ENCODE assay signal across 12 cellular contexts in genomic region chr3:23836536-23837230, GRCh38. TPM values are rescaled to one million over a fixed set of nuclear protein-coding genes. Genes with fewer than 3 reads are reported as not detected.
A peak's percentile ranks its signal among the peaks of the same experiment; 100 is the strongest.
DNase-seq lines count a peak whose midpoint lies in the region; ATAC-seq, FAIRE-seq and TF ChIP-seq lines count a peak whose summit lies in the region.
"Had no signal": no experiment of that assay in that cellular context is flagged by ENCODE, and none has a peak within 500 bp of the region (broad histone marks: within the 10 kb centered on the region; RNA-seq: fewer than 3 reads in every experiment).

No MANE protein-coding gene starts in this region.

- POLR2A ChIA-PET in SK-N-SH (lab: Yijun Ruan, JAX): interaction anchor here (0.6 to 1.5 kb wide), 2 partner anchors 22 to 156 kb away, joined by 3 to 4 read pairs; no protein-coding TSS in a partner anchor

- WGBS in SK-N-SH (ENCODE audit: low lambda C conversion rate): 33% methylated on average over 1 of the region's 1 CpG

- ATAC-seq in GM21786 (IDR thresholded peaks at IDR 0.05; ENCODE audit: unreplicated experiment) (peak; percentile 32), GM18520 (IDR thresholded peaks at IDR 0.05; ENCODE audit: unreplicated experiment) (no peak), HG02588 (IDR thresholded peaks at IDR 0.05; ENCODE audit: unreplicated experiment) (no peak)

- H3K4me2 ChIP-seq in SK-N-SH: no peak overlapping the region

- peaks cover 47% of the 10 kb centered on the region for H4K20me1 ChIP-seq in SK-N-SH (ENCODE audit: insufficient read depth)

- DNase-seq in CD1c-positive myeloid dendritic cell (ENCODE audit: extremely low spot score): peak; percentile 83
- peak; percentile 29 for DNase-seq in SK-N-SH
- DNase-seq in medulla oblongata (ENCODE audit: extremely low spot score): peak; percentile 65
- no peak for DNase-seq in urothelium cell line (ENCODE audit: low spot score)
- DNase-seq in dermis blood vessel endothelial cell: no peak
- DNase-seq: cortex of kidney; NCI-H2171; stimulated activated CD4-positive, alpha-beta T cell treated with anti-CD3 and anti-CD28 coated beads, Interleukin-4, amount 100 ng/mL, for 24 hours; T1000 had no signal

- no peak overlapping the region for H3K9ac ChIP-seq in SK-N-SH

- H3K9me3 ChIP-seq in SK-N-SH: no peaks in the 10 kb centered on the region

- CTCF ChIA-PET in SK-N-SH (lab: Yijun Ruan, JAX): interaction anchor here (0.9 to 1.8 kb wide), 8 partner anchors 9 to 52 kb away, joined by 3 to 6 read pairs (median 4); no protein-coding TSS in a partner anchor

- peaks cover 0 to 3% of the 10 kb centered on the region in 2 experiments; a peak in 2 of 4 replicates for H3K4me1 ChIP-seq in SK-N-SH (ENCODE audit: control insufficient read depth in 1 of 2, insufficient read depth in 2 of 2, low read depth in 1 of 2, low read length in 1 of 2)

- peaks cover 2 to 7% of the 10 kb centered on the region in 2 experiments for H3K36me3 ChIP-seq in SK-N-SH (replicated peaks in 1 of 2; ENCODE audit: control insufficient read depth in 1 of 2, insufficient read depth in 2 of 2, low read length in 1 of 2)

- no peak for TF ChIP-seq CTCF in SK-N-SH (IDR thresholded peaks at IDR 0.05)

- H3F3A ChIP-seq in SK-N-SH (replicated peaks; ENCODE audit: insufficient read depth): peaks cover 10% of the 10 kb centered on the region

- no peaks in the 10 kb centered on the region for H3K27me3 ChIP-seq in SK-N-SH (ENCODE audit: insufficient read depth)

- H3K9me2 ChIP-seq in SK-N-SH: no peaks in the 10 kb centered on the region

- peak in 1 of 2 experiments; percentile 16; a peak in 1 of 4 replicates for TF ChIP-seq EP300 in SK-N-SH (IDR thresholded peaks at IDR 0.05; ENCODE audit: borderline replicate concordance in 1 of 2, low read depth in 1 of 2, low read length in 1 of 2)

- no peak overlapping the region; a peak in 1 of 4 replicates for H3K27ac ChIP-seq in SK-N-SH (ENCODE audit: low read depth in 2 of 2, low read length in 1 of 2)

- peaks cover 66% of the 10 kb centered on the region for H3K79me2 ChIP-seq in SK-N-SH (ENCODE audit: insufficient read depth)

- TF ChIP-seq RAD21 in SK-N-SH (IDR thresholded peaks at IDR 0.05; ENCODE audit: low read length): no peak

- no peak overlapping the region for H3K4me3 ChIP-seq in SK-N-SH (ENCODE audit: low read depth in 2 of 2, low read length in 1 of 2)

- no peak overlapping the region for H2AFZ ChIP-seq in SK-N-SH (ENCODE audit: low read depth)

- FAIRE-seq in urothelium cell line (lab: Jason Lieb, UNC): no peak

TF ChIP-seq in SK-N-SH, 30 proteins besides CTCF, POLR2A, EP300 and RAD21:
- TF ChIP-seq GATA2 (CRISPR knock-in tag; IDR thresholded peaks at IDR 0.05): peak; percentile 35
- no peak for TF ChIP-seq TCF12 (IDR thresholded peaks at IDR 0.05)

RNA-seq across cellular contexts. Expression of gene UBE2E1, which starts 30.9 kb away (rescaled TPM):
- polyA plus RNA-seq in SK-N-SH (2012; rRNA removed): 59.9 and 85.2 TPM in 2 replicates
- 90.1 and 110 TPM in 2 replicates for polyA plus RNA-seq in SK-N-SH (2012; cell fraction: cytosol; rRNA removed)
- polyA plus RNA-seq in SK-N-SH (2012; cell fraction: nucleus; rRNA removed): 23.7 and 54.6 TPM in 2 replicates
- 137 and 152 TPM in 2 replicates for total RNA-seq in dermis blood vessel endothelial cell

Comparison
In these comparisons a context has a peak if more than half of its experiments do, and no peak if none do; other contexts are left out.
1. DNase-seq: peak in CD1c-positive myeloid dendritic cell (single experiment), SK-N-SH (single experiment) and medulla oblongata (single experiment); none in urothelium cell line (single experiment) and dermis blood vessel endothelial cell (single experiment).